ENCODE assay signal across 20 cellular contexts in genomic region chr7:139700505-139701235, GRCh38.
DNase-seq lines count a peak whose midpoint lies in the region; ATAC-seq and TF ChIP-seq lines count a peak whose summit lies in the region.
"Had no signal": no experiment of that assay in that cellular context is flagged by ENCODE, and none has a peak within 500 bp of the region (broad histone marks: within the 10 kb centered on the region; RNA-seq: fewer than 3 reads in every experiment).

No MANE protein-coding gene starts in this region.

- H3K36me3 ChIP-seq in right atrium auricular region (peaks cover 9% of the 10 kb centered on the region), endodermal cell (ENCODE audit: control insufficient read depth, insufficient read depth, low read length) (peaks cover 59% of the 10 kb centered on the region), gastroesophageal sphincter (peaks cover 0 to 1% of the 10 kb centered on the region in 2 donors)
- H3K36me3 ChIP-seq: HAP-1, prostate gland had no signal

- WGBS in endodermal cell (ENCODE audit: insufficient coverage in 1 of 2, insufficient read length in 1 of 2), 2 experiments, result 92 to 96% methylated on average over 13 to 16 of the region's 16 CpGs
- WGBS in gastroesophageal sphincter (ENCODE audit: low coverage in 1 of 2), 2 donors, result 64 to 81% methylated on average over 10 to 16 of the region's 16 CpGs

- H3K27me3 Mint-ChIP-seq in activated B cell treated with CpG ODN at 0.5 μM for 24 hours, result no peaks in the 10 kb centered on the region
- no peaks in the 10 kb centered on the region for H3K27me3 Mint-ChIP-seq in endodermal cell (ENCODE audit: insufficient read depth)
- H3K27me3 Mint-ChIP-seq: activated naive CD8-positive, alpha-beta T cell; naive B cell had no signal

- H3K4me1 Mint-ChIP-seq in activated B cell treated with CpG ODN at 0.5 μM for 24 hours (peaks cover 67% of the 10 kb centered on the region), endodermal cell (peaks cover 13% of the 10 kb centered on the region)

- TF ChIP-seq CTCF in right atrium auricular region (IDR thresholded peaks at IDR 0.05) (no peak), activated B cell treated with CpG ODN at 0.5 μM for 24 hours (IDR thresholded peaks at IDR 0.05) (no peak), endodermal cell (conservative IDR thresholded peaks at IDR 0.05) (no peak), gastroesophageal sphincter (IDR thresholded peaks at IDR 0.05) (no peak)

- H3K4me3 ChIP-seq in right atrium auricular region, result no peak overlapping the region
- H3K4me3 ChIP-seq in endodermal cell (ENCODE audit: low read length), result no peak overlapping the region
- no peak overlapping the region for H3K4me3 ChIP-seq in gastroesophageal sphincter
- H3K4me3 ChIP-seq: HAP-1, prostate gland, testis had no signal

- DNase-seq in right atrium auricular region (ENCODE audit: low spot score) (no peak), left ventricle myocardium superior (no peak), activated B cell treated with CpG ODN at 0.5 μM for 24 hours (no peak), endodermal cell (no peak), substantia nigra (lab: John Stamatoyannopoulos, UW) (no peak), pons (ENCODE audit: low spot score) (no peak), GOT3 (lab: John Stamatoyannopoulos, UW) (no peak)
- DNase-seq: activated CD8-positive, alpha-beta memory T cell treated with anti-CD3 and anti-CD28 coated beads, Interleukin-2, amount 50 U/mL, for 48 hours; Caco-2; mammary epithelial cell; naive B cell; NCI-H1048; NCI-H2107; NCI-H524; stimulated activated CD4-positive, alpha-beta T cell treated with anti-CD3 and anti-CD28 coated beads, Interleukin-4, amount 100 ng/mL, for 4 hours; testis had no signal

- intact Hi-C loops in left ventricle myocardium superior (cut with micrococcal nuclease), result no loop called here
- intact Hi-C loops in activated B cell treated with CpG ODN at 0.5 μM for 24 hours (cut with micrococcal nuclease), result no loop called here

- no peak overlapping the region for H3K9ac ChIP-seq in endodermal cell (ENCODE audit: extremely low read depth, low read length, poor library complexity, severe bottlenecking)

- ATAC-seq in left ventricle myocardium superior (no peak), activated B cell treated with CpG ODN at 0.5 μM for 24 hours (ENCODE audit: low read depth) (no peak), gastroesophageal sphincter (no peak)

- H3K36me3 Mint-ChIP-seq in activated B cell treated with CpG ODN at 0.5 μM for 24 hours (ENCODE audit: low read depth), result peaks cover 12% of the 10 kb centered on the region
- peaks cover 14% of the 10 kb centered on the region for H3K36me3 Mint-ChIP-seq in endodermal cell (ENCODE audit: low read depth)
- H3K36me3 Mint-ChIP-seq: naive B cell had no signal

- H3K4me3 Mint-ChIP-seq in activated B cell treated with CpG ODN at 0.5 μM for 24 hours, result no peak overlapping the region
- H3K4me3 Mint-ChIP-seq in endodermal cell, result no peak overlapping the region
- H3K4me3 Mint-ChIP-seq: activated naive CD8-positive, alpha-beta T cell; naive B cell had no signal

- H3K4me1 ChIP-seq in right atrium auricular region, result peaks cover 0 to 77% of the 10 kb centered on the region in 2 donors
- H3K4me1 ChIP-seq in endodermal cell (ENCODE audit: control insufficient read depth, insufficient read depth, low read length), result no peaks in the 10 kb centered on the region
- peaks cover 0 to 53% (median 13%) of the 10 kb centered on the region in 3 donors for H3K4me1 ChIP-seq in gastroesophageal sphincter
- H3K4me1 ChIP-seq: Caco-2, HAP-1 had no signal

- H3K27me3 ChIP-seq in right atrium auricular region (no peaks in the 10 kb centered on the region), endodermal cell (ENCODE audit: control insufficient read depth, insufficient read depth, low read length, poor library complexity, severe bottlenecking) (no peaks in the 10 kb centered on the region), gastroesophageal sphincter (no peaks in the 10 kb centered on the region)
- H3K27me3 ChIP-seq: testis had no signal

- H3K27ac ChIP-seq in right atrium auricular region (peak overlapping the region; percentile 85 to 92), endodermal cell (ENCODE audit: low read depth, low read length) (no peak overlapping the region), substantia nigra (ENCODE audit: low read depth, low read length, poor library complexity, severe bottlenecking) (peak overlapping the region; percentile 84), gastroesophageal sphincter (no peak overlapping the region)
- H3K27ac ChIP-seq: testis had no signal

- H3K9me3 ChIP-seq in right atrium auricular region (no peaks in the 10 kb centered on the region), endodermal cell (ENCODE audit: control insufficient read depth, low read length) (no peaks in the 10 kb centered on the region), gastroesophageal sphincter (no peaks in the 10 kb centered on the region)
- H3K9me3 ChIP-seq: Caco-2, HAP-1, prostate gland, testis had no signal

- H3K27ac Mint-ChIP-seq in activated B cell treated with CpG ODN at 0.5 μM for 24 hours (peak overlapping the region; percentile 68), endodermal cell (peak overlapping the region; percentile 14)
- H3K27ac Mint-ChIP-seq: activated naive CD8-positive, alpha-beta T cell had no signal

- H3K9me3 Mint-ChIP-seq in activated B cell treated with CpG ODN at 0.5 μM for 24 hours, result no peaks in the 10 kb centered on the region
- H3K9me3 Mint-ChIP-seq in endodermal cell, result no peaks in the 10 kb centered on the region
- H3K9me3 Mint-ChIP-seq: naive B cell had no signal

- CTCF ChIA-PET in activated B cell treated with CpG ODN at 0.5 μM for 24 hours (lab: Charles Lee), result no interaction called here

- TF ChIP-seq EP300 in gastroesophageal sphincter (IDR thresholded peaks at IDR 0.05), result no peak

- TF ChIP-seq POLR2A in gastroesophageal sphincter (IDR thresholded peaks at IDR 0.05), result no peak

- POLR2A ChIA-PET in activated B cell treated with CpG ODN at 0.5 μM for 24 hours (lab: Charles Lee), result interaction anchor here (0.8 kb wide), 1 partner anchor 7 kb away, joined by 3 read pairs; no protein-coding TSS in a partner anchor

Comparison
In these comparisons a context has a peak if more than half of its experiments do, and no peak if none do; other contexts are left out.
1. H3K27ac ChIP-seq: peak in right atrium auricular region (2 of 2) and substantia nigra (single experiment); none in endodermal cell (single experiment) and gastroesophageal sphincter (0 of 4).